ENCODE assay signal across 8 cellular contexts in the genomic region with DNA sequence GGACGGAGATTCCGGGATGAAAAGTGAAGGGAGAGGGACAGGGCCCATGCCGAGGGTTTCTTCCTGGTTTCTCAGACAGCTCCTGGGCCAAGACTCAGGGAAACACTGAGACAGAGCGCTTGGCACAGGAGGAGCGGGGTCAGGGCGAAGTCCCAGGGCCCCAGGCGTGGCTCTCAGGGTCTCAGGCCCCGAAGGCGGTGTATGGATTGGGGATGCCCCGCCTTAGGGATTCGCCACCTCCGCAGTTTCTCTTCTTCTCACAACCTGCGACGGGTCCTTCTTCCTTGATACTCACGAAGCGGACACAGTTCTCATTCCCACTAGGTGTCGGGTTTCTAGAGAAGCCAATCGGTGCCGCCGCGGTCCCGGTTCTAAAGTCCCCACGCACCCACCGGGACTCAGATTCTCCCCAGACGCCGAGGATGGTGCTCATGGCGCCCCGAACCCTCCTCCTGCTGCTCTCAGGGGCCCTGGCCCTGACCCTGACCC. TPM values are rescaled to one million over a fixed set of nuclear protein-coding genes. Genes with fewer than 3 reads are reported as not detected.
DNase-seq lines count a peak whose midpoint lies in the region; ATAC-seq, FAIRE-seq and TF ChIP-seq lines count a peak whose summit lies in the region.

No MANE protein-coding gene starts in this region.

- ATAC-seq in HG02642 (IDR thresholded peaks at IDR 0.05; ENCODE audit: poor library complexity, unreplicated experiment) (peak; percentile 29), GM12878 (peak; percentile 76)

- POLR2A ChIA-PET in GM12878 (lab: Charles Lee) = interaction anchor here (0.6 to 0.9 kb wide), 4 partner anchors 77 to 439 kb away, joined by 3 to 4 read pairs (median 3); no protein-coding TSS in a partner anchor

- no TSS peak for BruUV-seq in GM12878 (replicated peaks; lab: Mats Ljungman, UMichigan)

- CTCF ChIA-PET in GM12878 (lab: Yijun Ruan, JAX) = interaction anchor here (0.7 to 1.5 kb wide), 7 partner anchors 36 to 152 kb away, joined by 3 to 6 read pairs (median 4); no protein-coding TSS in a partner anchor

- TF ChIP-seq EP300 in GM12878 (IDR thresholded peaks at IDR 0.05; ENCODE audit: borderline replicate concordance in 1 of 2, control insufficient read depth in 1 of 2, low read depth in 2 of 2, low read length in 2 of 2) = no peak

- H3K4me3 ChIP-seq in GM12875 (ENCODE audit: low read depth, low read length) (peak overlapping the region; percentile 48), Peyer's patch (peak overlapping the region in 3 of 4 donors; percentile 62 to 92 (median 64)), GM12878 (peak overlapping the region; percentile 86), iPS-18a (ENCODE audit: low read length) (peak overlapping the region; percentile 66)

- intact Hi-C loops in GM12878 (cut with micrococcal nuclease; ENCODE audit: unreplicated experiment) = loop anchor here (1.0 kb wide), 1 partner anchor 54 kb away; no protein-coding TSS in a partner anchor

- H3K36me3 ChIP-seq in Peyer's patch = no peaks in the 10 kb centered on the region
- no peaks in the 10 kb centered on the region for H3K36me3 ChIP-seq in GM12878 (ENCODE audit: control insufficient read depth in 2 of 2, insufficient read depth in 2 of 2, low read length in 1 of 2)
- no peaks in the 10 kb centered on the region for H3K36me3 ChIP-seq in iPS-18a (ENCODE audit: control insufficient read depth, low read depth, low read length)

- H3K27me3 ChIP-seq in Peyer's patch (no peaks in the 10 kb centered on the region), GM12878 (replicated peaks in 1 of 2; ENCODE audit: control insufficient read depth in 2 of 2, insufficient read depth in 2 of 2, low read length in 1 of 2) (no peaks in the 10 kb centered on the region), iPS-18a (ENCODE audit: control insufficient read depth, insufficient read depth, low read length) (peaks cover 46% of the 10 kb centered on the region)

- H3K79me2 ChIP-seq in GM12878 (ENCODE audit: control insufficient read depth, insufficient read depth, low read length) = peaks cover 11% of the 10 kb centered on the region

- DNase-seq in Peyer's patch (peak in 2 of 3 donors; percentile 71 to 87), GM12878 (ENCODE audit: low read depth, low spot score) (no peak), DMS114 treated with DMSO at 0.1 percent for 48 hours (lab: John Stamatoyannopoulos, UW; ENCODE audit: unreplicated experiment) (no peak), COLO829 (ENCODE audit: low spot score) (no peak)
- DNase-seq in stimulated activated CD4-positive, alpha-beta T cell treated with anti-CD3 and anti-CD28 coated beads, Interleukin-1b, Interleukin-23, amount 100 ng/mL, for 4 hours (ENCODE audit: low read depth in 2 of 2) = peak; percentile 3 to 7

- TF ChIP-seq RAD21 in GM12878 (IDR thresholded peaks at IDR 0.05; ENCODE audit: insufficient read depth, low read depth, low read length) = no peak

- peak overlapping the region; percentile 79 for H3K4me2 ChIP-seq in GM12878 (ENCODE audit: control insufficient read depth, insufficient read depth)

- under 1% methylated on average over 28 of the region's 28 CpGs for WGBS in GM12878 (ENCODE audit: insufficient coverage, insufficient replicate concordance, low lambda C conversion rate, missing lambda C conversion rate)

- SMC1A ChIA-PET in GM12878 (lab: Charles Lee; ENCODE audit: uncharacterized antibody, unreplicated experiment) = interaction anchor here (0.7 to 1.8 kb wide), 5 partner anchors 19 to 79 kb away, joined by 3 to 11 read pairs (median 3); no protein-coding TSS in a partner anchor

- peak in 1 of 2 donors; percentile 57 for TF ChIP-seq POLR2A in Peyer's patch (IDR thresholded peaks at IDR 0.05)
- no peak for TF ChIP-seq POLR2A in GM12878 (IDR thresholded peaks at IDR 0.05; ENCODE audit: low read depth, low read length)

- peaks cover 0 to 5% (median 0%) of the 10 kb centered on the region in 4 donors for H3K4me1 ChIP-seq in Peyer's patch
- H3K4me1 ChIP-seq in GM12878 (ENCODE audit: control insufficient read depth, insufficient read depth, low read length) = no peaks in the 10 kb centered on the region
- no peaks in the 10 kb centered on the region for H3K4me1 ChIP-seq in iPS-18a (ENCODE audit: control insufficient read depth, low read depth, low read length)

- H4K20me1 ChIP-seq in GM12878 (ENCODE audit: control insufficient read depth, insufficient read depth) = no peaks in the 10 kb centered on the region

- TF ChIP-seq CTCF in GM12875 (IDR thresholded peaks at IDR 0.05; ENCODE audit: borderline replicate concordance, insufficient read depth, low read depth, low read length) (no peak), Peyer's patch (IDR thresholded peaks at IDR 0.05) (peak in 1 of 6 experiments; percentile 2), GM12878 (IDR thresholded peaks at IDR 0.05 in 2 of 3, conservative IDR thresholded peaks at IDR 0.05 in 1 of 3; ENCODE audit: control insufficient read depth in 2 of 3, extremely low read depth in 1 of 3, insufficient read depth in 1 of 3, low read depth in 3 of 3, low read length in 3 of 3) (no peak)

- H3K27ac ChIP-seq in Peyer's patch = peak overlapping the region in 3 of 4 donors; percentile 90 to 99 (median 91)
- H3K27ac ChIP-seq in GM12878 (ENCODE audit: control insufficient read depth, insufficient read depth) = peak overlapping the region; percentile 75
- H3K27ac ChIP-seq in iPS-18a (ENCODE audit: low read length) = no peak overlapping the region

- no peak for FAIRE-seq in GM12878 (lab: Jason Lieb, UNC)

- H3K9me3 ChIP-seq in Peyer's patch (no peaks in the 10 kb centered on the region), GM12878 (replicated peaks; ENCODE audit: control insufficient read depth, insufficient read depth, low read length) (no peaks in the 10 kb centered on the region; the same call in 2 of the 3 replicates), iPS-18a (ENCODE audit: control insufficient read depth, low read depth, low read length) (no peaks in the 10 kb centered on the region)

- in situ Hi-C loops in GM12878 (cut with MboI) = no loop called here

- RAD21 ChIA-PET in GM12878 (lab: Charles Lee; ENCODE audit: unreplicated experiment) = interaction anchor here (0.6 to 1.7 kb wide), 2 partner anchors 77 to 79 kb away, joined by 3 to 5 read pairs; no protein-coding TSS in a partner anchor

- H2AFZ ChIP-seq in GM12878 (ENCODE audit: control insufficient read depth, low read depth, low read length) = peak overlapping the region; percentile 73

- H3K9ac ChIP-seq in GM12878 (ENCODE audit: control insufficient read depth, insufficient read depth, low read length) (peak overlapping the region; percentile 92), iPS-18a (ENCODE audit: low read length) (peak overlapping the region; percentile 12)

TF ChIP-seq in GM12878, 131 proteins besides CTCF, POLR2A, EP300 and RAD21 (continues in another document):
- TF ChIP-seq SMAD1 (IDR thresholded peaks at IDR 0.05; ENCODE audit: low read depth, partially characterized antibody) = no peak
- no peak for TF ChIP-seq NBN (IDR thresholded peaks at IDR 0.05)
- TF ChIP-seq CHD1 (IDR thresholded peaks at IDR 0.05; ENCODE audit: low read depth, low read length) = no peak
- TF ChIP-seq HDAC6 (IDR thresholded peaks at IDR 0.05; ENCODE audit: unreplicated experiment) = no peak
- no peak for TF ChIP-seq FOXK2 (IDR thresholded peaks at IDR 0.05)

RNA-seq across cellular contexts. Expression of a gene that starts 55.0 kb away (rescaled TPM):
- total RNA-seq in Peyer's patch (1,000 to 10,000 TPM in 3 of 4 donors, 100 to 1,000 TPM in 1; 296 to 1,668 (median 1,428) TPM), GM12878 (2014; rRNA removed) (1,155 and 1,166 TPM in 2 replicates), GM12878 (2014; rRNA removed; fragmentation: Illumina TruSeq; extraction: Trizol) (455 and 468 TPM in 2 replicates), GM12878 (2021) (928 and 1,003 TPM in 2 replicates)
- 877 and 922 TPM in 2 replicates for total RNA-seq in GM12878 (2013; cell fraction: nucleolus; rRNA removed)
- 718 TPM for polyA plus RNA-seq in GM12878 (2011; ENCODE audit: low read depth)
- polyA plus RNA-seq in GM12878 (2011; rRNA removed) (490 and 959 TPM in 2 replicates), GM12878 (2014; fragmentation: Illumina TruSeq; extraction: Trizol) (255 and 382 TPM in 2 replicates), GM12878 (2014; fragmentation: Nextera tagmentation; extraction: Ambion mirVana) (100 to 1,000 TPM; 129 to 329 TPM), GM12878 (2014; rRNA removed) (1,078 and 1,263 TPM in 2 replicates), GM12878 (2016; fragmentation: Nextera tagmentation; extraction: Ambion mirVana) (100 to 1,000 TPM; 699 to 799 TPM)
- polyA plus RNA-seq in GM12878 (2011; cell fraction: cytosol; rRNA removed) = 1,522 and 1,730 TPM in 2 replicates
- polyA plus RNA-seq in GM12878 (2011; cell fraction: nucleus; rRNA removed) = 1,255 and 1,711 TPM in 2 replicates
- 1,065 and 1,243 TPM in 2 replicates for polyA plus RNA-seq in GM12878 (2012)
- 560 and 847 TPM in 2 replicates for polyA minus RNA-seq in GM12878 (2011; rRNA and poly(A)+ RNA removed)
- 323 and 371 TPM in 2 replicates for polyA minus RNA-seq in GM12878 (2011; cell fraction: cytosol; rRNA and poly(A)+ RNA removed)
- polyA minus RNA-seq in GM12878 (2011; cell fraction: nucleus; rRNA and poly(A)+ RNA removed) = 239 and 260 TPM in 2 replicates

RNA-seq across cellular contexts. Expression of a gene that starts 59.7 kb away (rescaled TPM):
- total RNA-seq in Peyer's patch (under 1 TPM in 1 of 4 donors, not detected in 3; 0.67 TPM), GM12878 (2014; rRNA removed) (not detected in 2 replicates), GM12878 (2014; rRNA removed; fragmentation: Illumina TruSeq; extraction: Trizol) (not detected in 2 replicates), GM12878 (2021) (0.88 and 1.3 TPM in 2 replicates)
- total RNA-seq in GM12878 (2013; cell fraction: nucleolus; rRNA removed) = not detected in 2 replicates
- polyA plus RNA-seq in GM12878 (2011; ENCODE audit: low read depth) = not detected
- polyA plus RNA-seq in GM12878 (2011; rRNA removed) (0.06 and 0.31 TPM in 2 replicates), GM12878 (2014; fragmentation: Illumina TruSeq; extraction: Trizol) (not detected in 2 replicates), GM12878 (2014; fragmentation: Nextera tagmentation; extraction: Ambion mirVana) (not detected), GM12878 (2014; rRNA removed) (0.10 TPM in 1 of 2 replicates, not detected in the other), GM12878 (2016; fragmentation: Nextera tagmentation; extraction: Ambion mirVana) (1 to 10 TPM; 2.0 to 2.9 TPM)
- polyA plus RNA-seq in GM12878 (2011; cell fraction: cytosol; rRNA removed) = 0.07 and 0.12 TPM in 2 replicates
- 0.19 and 0.26 TPM in 2 replicates for polyA plus RNA-seq in GM12878 (2011; cell fraction: nucleus; rRNA removed)
- 0.39 and 0.80 TPM in 2 replicates for polyA plus RNA-seq in GM12878 (2012)
- polyA minus RNA-seq in GM12878 (2011; rRNA and poly(A)+ RNA removed) = not detected in 2 replicates
- polyA minus RNA-seq in GM12878 (2011; cell fraction: cytosol; rRNA and poly(A)+ RNA removed) = not detected in 2 replicates
- not detected in 2 replicates for polyA minus RNA-seq in GM12878 (2011; cell fraction: nucleus; rRNA and poly(A)+ RNA removed)

Comparison
In these comparisons a context has a peak if more than half of its experiments do, and no peak if none do; other contexts are left out.
1. DNase-seq: peak in Peyer's patch (2 of 3) and stimulated activated CD4-positive, alpha-beta T cell treated with anti-CD3 and anti-CD28 coated beads, Interleukin-1b, Interleukin-23, amount 100 ng/mL, for 4 hours (2 of 2); none in GM12878 (single experiment), DMS114 treated with DMSO at 0.1 percent for 48 hours (single experiment) and COLO829 (single experiment).
2. Peak in every context shown above with its lines, with median percentiles within 50 percentile points of each other: H3K4me3 ChIP-seq.